ENCODE assay signal across 8 cellular contexts in the genomic region with DNA sequence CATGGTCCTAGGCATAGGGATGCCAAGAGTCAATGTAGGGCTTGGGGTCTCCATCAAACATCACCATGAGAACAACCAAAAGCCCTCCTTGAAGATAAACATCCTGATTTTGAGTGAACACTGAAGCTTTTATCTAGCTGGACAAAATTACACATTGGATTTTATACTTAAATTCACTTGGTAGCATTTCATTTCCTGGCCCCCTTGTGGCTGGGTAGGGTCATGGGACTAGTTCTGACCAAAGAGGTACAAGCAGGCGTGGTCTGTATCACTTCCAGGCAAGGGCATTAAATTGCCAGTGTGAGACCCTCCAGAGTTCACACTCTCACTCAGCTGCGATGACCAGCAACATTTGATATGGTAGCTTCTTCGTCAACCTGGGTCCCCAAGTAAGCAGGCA.
DNase-seq lines count a peak whose midpoint lies in the region; ATAC-seq and TF ChIP-seq lines count a peak whose summit lies in the region.

No MANE protein-coding gene starts in this region.

- no peaks in the 10 kb centered on the region for H3K36me3 ChIP-seq in thoracic aorta

- H3K27me3 Mint-ChIP-seq in endothelial cell (ENCODE audit: unreplicated experiment): no peaks in the 10 kb centered on the region
- H3K27me3 Mint-ChIP-seq in CD4-positive, alpha-beta T cell: peaks cover 4% of the 10 kb centered on the region

- intact Hi-C loops in CD4-positive, alpha-beta T cell (cut with DNase I, micrococcal nuclease): loop anchor here in 1 of 2 experiments (10.0 kb wide), 1 partner anchor 59 kb away; no protein-coding TSS in a partner anchor

- no peaks in the 10 kb centered on the region for H3K27me3 ChIP-seq in thoracic aorta (replicated peaks; ENCODE audit: insufficient read depth)
- H3K27me3 ChIP-seq in CD4-positive, alpha-beta T cell (ENCODE audit: control insufficient read depth, insufficient read depth, low read length): no peaks in the 10 kb centered on the region

- no peaks in the 10 kb centered on the region for H3K4me1 ChIP-seq in thoracic aorta (ENCODE audit: control insufficient read depth in 1 of 2, low read depth in 2 of 2)

- DNase-seq in SIG-M5 treated with dmso at 0.1 percent for 504 hours (lab: John Stamatoyannopoulos, UW; ENCODE audit: unreplicated experiment) (peak; percentile 27), SIG-M5 (lab: John Stamatoyannopoulos, UW) (no peak), LHCN-M2 (ENCODE audit: low read depth) (peak; percentile 44), endothelial cell (ENCODE audit: low spot score) (peak; percentile 13), thoracic aorta (ENCODE audit: low spot score) (no peak), NCI-H2196 treated with DMSO at 0.1 percent for 48 hours (lab: John Stamatoyannopoulos, UW; ENCODE audit: unreplicated experiment) (no peak)
- no peak for DNase-seq in CD4-positive, alpha-beta T cell

- H3K4me3 ChIP-seq in thoracic aorta: no peak overlapping the region

- no peak overlapping the region for H3K27ac Mint-ChIP-seq in endothelial cell (ENCODE audit: unreplicated experiment)
- H3K27ac Mint-ChIP-seq in CD4-positive, alpha-beta T cell: no peak overlapping the region

- no peaks in the 10 kb centered on the region for H3K36me3 Mint-ChIP-seq in endothelial cell (ENCODE audit: low read depth, unreplicated experiment)
- H3K36me3 Mint-ChIP-seq in CD4-positive, alpha-beta T cell (ENCODE audit: low read depth): no peaks in the 10 kb centered on the region

- no peaks in the 10 kb centered on the region for H3K9me3 ChIP-seq in thoracic aorta
- H3K9me3 ChIP-seq in CD4-positive, alpha-beta T cell (ENCODE audit: control insufficient read depth, low read length): no peaks in the 10 kb centered on the region

- peaks cover 2% of the 10 kb centered on the region for H3K4me1 Mint-ChIP-seq in endothelial cell (ENCODE audit: unreplicated experiment)
- H3K4me1 Mint-ChIP-seq in CD4-positive, alpha-beta T cell (ENCODE audit: low read depth): no peaks in the 10 kb centered on the region

- POLR2A ChIA-PET in CD4-positive, alpha-beta T cell (lab: Charles Lee): no interaction called here

- no peak overlapping the region for H3K27ac ChIP-seq in thoracic aorta
- no peak overlapping the region for H3K27ac ChIP-seq in CD4-positive, alpha-beta T cell (ENCODE audit: low read depth, low read length)

- ATAC-seq in thoracic aorta (ENCODE audit: insufficient number of reproducible peaks, low FRiP score, low read depth): no peak
- ATAC-seq in GM19397 (IDR thresholded peaks at IDR 0.05; ENCODE audit: unreplicated experiment): no peak
- ATAC-seq in CD4-positive, alpha-beta T cell (ENCODE audit: poor library complexity): no peak

- CTCF ChIA-PET in CD4-positive, alpha-beta T cell (lab: Charles Lee): no interaction called here

- no peak overlapping the region for H3K4me3 Mint-ChIP-seq in endothelial cell (ENCODE audit: unreplicated experiment)
- H3K4me3 Mint-ChIP-seq in CD4-positive, alpha-beta T cell: no peak overlapping the region

- no peaks in the 10 kb centered on the region for H3K9me3 Mint-ChIP-seq in endothelial cell (ENCODE audit: unreplicated experiment)
- H3K9me3 Mint-ChIP-seq in CD4-positive, alpha-beta T cell: peaks cover 7% of the 10 kb centered on the region

- TF ChIP-seq CTCF in endothelial cell (IDR thresholded peaks at IDR 0.05; ENCODE audit: unreplicated experiment) (peak; percentile 64), thoracic aorta (IDR thresholded peaks at IDR 0.05) (peak; percentile 44)
- no peak for TF ChIP-seq CTCF in CD4-positive, alpha-beta T cell (IDR thresholded peaks at IDR 0.05)

Comparison
In these comparisons a context has a peak if more than half of its experiments do, and no peak if none do; other contexts are left out.
1. DNase-seq: peak in SIG-M5 treated with dmso at 0.1 percent for 504 hours (single experiment), LHCN-M2 (single experiment) and endothelial cell (single experiment); none in SIG-M5 (single experiment), thoracic aorta (single experiment), NCI-H2196 treated with DMSO at 0.1 percent for 48 hours (single experiment) and CD4-positive, alpha-beta T cell (0 of 10).